34 cellular contexts compared by ENCODE assay signal in genomic region chr1:211158866-211159265, GRCh38. TPM values are rescaled to one million over a fixed set of nuclear protein-coding genes. Genes with fewer than 3 reads are reported as not detected.
A peak's percentile ranks its signal among the peaks of the same experiment; 100 is the strongest.
DNase-seq lines count a peak whose midpoint lies in the region; ATAC-seq, FAIRE-seq and TF ChIP-seq lines count a peak whose summit lies in the region.
"Had no signal": no experiment of that assay in that cellular context is flagged by ENCODE, and none has a peak within 500 bp of the region (broad histone marks: within the 10 kb centered on the region; RNA-seq: fewer than 3 reads in every experiment).

No MANE protein-coding gene starts in this region.

- no peaks in the 10 kb centered on the region for H4K20me1 ChIP-seq in astrocyte (ENCODE audit: insufficient read depth, low read length)
- H4K20me1 ChIP-seq: BLaER1; BLaER1 treated with 17β-estradiol and CSF1 and Interleukin-3, amounts not matched to agents 10 nM and 100 nM had no signal

- H3K27ac ChIP-seq in HEK293 (ENCODE audit: extremely low read depth, low read depth, low read length), result no peak overlapping the region
- H3K27ac ChIP-seq in astrocyte (ENCODE audit: low read depth, low read length), result no peak overlapping the region
- H3K27ac ChIP-seq: 22Rv1; A549; BLaER1; BLaER1 treated with 17β-estradiol and CSF1 and Interleukin-3, amounts not matched to agents 10 nM and 100 nM; C4-2B had no signal

- H3K27ac Mint-ChIP-seq in astrocyte (ENCODE audit: unreplicated experiment), result no peak overlapping the region
- H3K27ac Mint-ChIP-seq: B cell; CD14-positive monocyte; CD4-positive, alpha-beta memory T cell; CD4-positive, alpha-beta T cell; CD4-positive, CD25-positive, alpha-beta regulatory T cell; CD8-positive, alpha-beta memory T cell; CD8-positive, alpha-beta T cell had no signal

- no peak overlapping the region for H3K4me3 Mint-ChIP-seq in astrocyte (ENCODE audit: unreplicated experiment)
- H3K4me3 Mint-ChIP-seq: B cell; CD14-positive monocyte; CD4-positive, alpha-beta memory T cell; CD4-positive, alpha-beta T cell; CD4-positive, CD25-positive, alpha-beta regulatory T cell; CD8-positive, alpha-beta memory T cell; CD8-positive, alpha-beta T cell had no signal

- H3K27me3 ChIP-seq in astrocyte (ENCODE audit: insufficient read depth, low read length), result no peaks in the 10 kb centered on the region
- H3K27me3 ChIP-seq: BE2C; BLaER1; BLaER1 treated with 17β-estradiol and CSF1 and Interleukin-3, amounts not matched to agents 10 nM and 100 nM had no signal

- H3K36me3 Mint-ChIP-seq in astrocyte (ENCODE audit: low read depth, unreplicated experiment), result no peaks in the 10 kb centered on the region
- H3K36me3 Mint-ChIP-seq: CD14-positive monocyte; CD4-positive, CD25-positive, alpha-beta regulatory T cell had no signal

- TF ChIP-seq CTCF in HEK293 (tag by site-specific recombination; IDR thresholded peaks at IDR 0.05), result no peak
- no peak for TF ChIP-seq CTCF in astrocyte (IDR thresholded peaks at IDR 0.05; ENCODE audit: insufficient read depth, low read depth, low read length)

- H3K4me1 ChIP-seq in HEK293 (ENCODE audit: control insufficient read depth, insufficient read depth, low read length) (no peaks in the 10 kb centered on the region), astrocyte (ENCODE audit: insufficient read depth, low read length) (no peaks in the 10 kb centered on the region)
- H3K4me1 ChIP-seq: A549; BE2C; BLaER1; BLaER1 treated with 17β-estradiol and CSF1 and Interleukin-3, amounts not matched to agents 10 nM and 100 nM; Caco-2 had no signal

- CTCF ChIA-PET in HEK293 (lab: Yijun Ruan, JAX), result interaction anchor here (0.6 kb wide), 1 partner anchor 637 kb away, joined by 3 read pairs; no protein-coding TSS in a partner anchor

- DNase-seq in astrocyte (ENCODE audit: low read depth) (no peak), NCI-H2227 treated with DMSO at 0.1 percent for 48 hours (lab: John Stamatoyannopoulos, UW) (no peak)
- DNase-seq: 8988T; ACHN; AML-193; BE2C; C1 segment of cervical spinal cord; Caco-2; Calu3; CD4-positive, alpha-beta memory T cell; CD4-positive, alpha-beta T cell; CD4-positive, CD25-positive, alpha-beta regulatory T cell; CD8-positive, alpha-beta memory T cell; CD8-positive, alpha-beta T cell; COR-L47; DMS 273 treated with DMSO at 0.1 percent for 48 hours; DMS153; DMS53; DMS79; DMS79 treated with DMSO at 0.1 percent for 48 hours; DND-41; EL had no signal

- H3K4me3 ChIP-seq in HEK293 (ENCODE audit: low read depth, low read length), result no peak overlapping the region
- no peak overlapping the region for H3K4me3 ChIP-seq in astrocyte (ENCODE audit: insufficient read depth, low read depth, low read length)
- H3K4me3 ChIP-seq: A549; BLaER1; BLaER1 treated with 17β-estradiol and CSF1 and Interleukin-3, amounts not matched to agents 10 nM and 100 nM had no signal

- no peaks in the 10 kb centered on the region for H3K4me1 Mint-ChIP-seq in astrocyte (ENCODE audit: low read depth, unreplicated experiment)
- H3K4me1 Mint-ChIP-seq: B cell, CD14-positive monocyte had no signal

- no peaks in the 10 kb centered on the region for H3K9me3 ChIP-seq in HEK293 (ENCODE audit: control insufficient read depth, insufficient read depth, low read depth, low read length)
- no peaks in the 10 kb centered on the region for H3K9me3 ChIP-seq in astrocyte (ENCODE audit: insufficient read depth, low read depth, low read length)
- H3K9me3 ChIP-seq: BE2C had no signal

- H3K36me3 ChIP-seq in HEK293 (ENCODE audit: control insufficient read depth in 2 of 2, insufficient read depth in 1 of 2, low read length in 2 of 2) (no peaks in the 10 kb centered on the region), astrocyte (ENCODE audit: insufficient read depth, low read length) (no peaks in the 10 kb centered on the region)
- H3K36me3 ChIP-seq: BE2C; BLaER1; BLaER1 treated with 17β-estradiol and CSF1 and Interleukin-3, amounts not matched to agents 10 nM and 100 nM had no signal

- peaks cover 19% of the 10 kb centered on the region for H3K9me3 Mint-ChIP-seq in astrocyte (ENCODE audit: unreplicated experiment)

- no peak overlapping the region for H3K9ac ChIP-seq in astrocyte (ENCODE audit: low read length)
- H3K9ac ChIP-seq: BLaER1; BLaER1 treated with 17β-estradiol and CSF1 and Interleukin-3, amounts not matched to agents 10 nM and 100 nM had no signal

- no peak for ATAC-seq in GM21529 (IDR thresholded peaks at IDR 0.05; ENCODE audit: unreplicated experiment)
- ATAC-seq: A549; CD8-positive, alpha-beta T cell had no signal

- no peak overlapping the region for H3K4me2 ChIP-seq in astrocyte (ENCODE audit: low read length)
- H3K4me2 ChIP-seq: A549; BLaER1; BLaER1 treated with 17β-estradiol and CSF1 and Interleukin-3, amounts not matched to agents 10 nM and 100 nM had no signal

- peaks cover 12% of the 10 kb centered on the region for H3K27me3 Mint-ChIP-seq in astrocyte (ENCODE audit: low read depth, unreplicated experiment)

- H3K79me2 ChIP-seq in astrocyte (ENCODE audit: insufficient read depth, low read length), result no peaks in the 10 kb centered on the region

- POLR2A ChIA-PET in HEK293 (lab: Yijun Ruan, JAX), result no interaction called here

- peak; percentile 49 for FAIRE-seq in astrocyte (lab: Jason Lieb, UNC)
- FAIRE-seq: A204.1, A549, D721Med had no signal

- H2AFZ ChIP-seq in astrocyte (ENCODE audit: low read depth, low read length), result no peak overlapping the region

TF ChIP-seq in HEK293, 187 proteins besides CTCF, POLR2A, EP300 and RAD21:
- TF ChIP-seq ZNF768 (tag by site-specific recombination; IDR thresholded peaks at IDR 0.05) (no peak), ZNF843 (tag by site-specific recombination; IDR thresholded peaks at IDR 0.05) (no peak), FEZF1 (tag by site-specific recombination; IDR thresholded peaks at IDR 0.05) (no peak), ZNF132 (tag by site-specific recombination; IDR thresholded peaks at IDR 0.05; ENCODE audit: borderline replicate concordance) (no peak), ZNF558 (tag by site-specific recombination; IDR thresholded peaks at IDR 0.05) (peak; percentile 96), BCL11B (tag by site-specific recombination; IDR thresholded peaks at IDR 0.05; ENCODE audit: low read depth) (no peak), ZNF677 (tag by site-specific recombination; IDR thresholded peaks at IDR 0.05) (no peak), ZNF837 (tag by site-specific recombination; IDR thresholded peaks at IDR 0.05) (no peak), ZNF555 (tag by site-specific recombination; conservative IDR thresholded peaks at IDR 0.05) (no peak)

RNA-seq across cellular contexts. Expression of gene KCNH1, which starts 24.9 kb away (rescaled TPM):
- total RNA-seq in astrocyte, result 15.5 and 18.7 TPM in 2 replicates
- total RNA-seq: A673; B cell; Caco-2; Calu3; CD4-positive, alpha-beta memory T cell; CD4-positive, alpha-beta T cell; CD4-positive, CD25-positive, alpha-beta regulatory T cell; CD8-positive, alpha-beta memory T cell; CD8-positive, alpha-beta T cell had no signal
